9 cellular contexts compared by ENCODE assay signal in the genomic region with DNA sequence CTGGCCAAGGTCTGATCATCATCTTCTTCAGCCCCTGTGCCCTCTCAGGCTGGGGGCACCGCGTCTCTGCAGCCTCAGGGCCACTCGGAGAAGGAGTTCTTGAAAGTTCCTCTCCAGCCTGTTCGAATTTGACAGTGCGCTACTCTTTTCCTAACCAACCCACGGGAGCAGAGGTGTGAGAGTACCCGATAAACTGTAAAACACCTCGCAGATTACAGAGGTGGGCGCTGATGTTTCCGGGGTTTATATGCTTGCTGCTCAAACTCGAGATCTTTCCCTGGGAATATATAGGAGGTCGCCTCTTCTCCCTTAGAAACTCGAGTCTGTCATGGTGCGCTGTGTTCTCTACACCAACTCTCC. TPM values are rescaled to one million over a fixed set of nuclear protein-coding genes. Genes with fewer than 3 reads are reported as not detected.
A peak's percentile ranks its signal among the peaks of the same experiment; 100 is the strongest.
DNase-seq lines count a peak whose midpoint lies in the region; ATAC-seq and TF ChIP-seq lines count a peak whose summit lies in the region.
"Had no signal": no experiment of that assay in that cellular context is flagged by ENCODE, and none has a peak within 500 bp of the region (broad histone marks: within the 10 kb centered on the region; RNA-seq: fewer than 3 reads in every experiment).

No MANE protein-coding gene starts in this region.

- H3K9ac ChIP-seq in rectal smooth muscle tissue (ENCODE audit: low read length): peak overlapping the region; percentile 87

- H3K27ac ChIP-seq in DOHH2 (ENCODE audit: low read depth, low read length) (peak overlapping the region; percentile 79), HEK293 (ENCODE audit: extremely low read depth, low read depth, low read length) (peak overlapping the region; percentile 73), rectal smooth muscle tissue (ENCODE audit: low read depth, low read length) (peak overlapping the region; percentile 96)

- H3K36me3 ChIP-seq in DOHH2 (ENCODE audit: control insufficient read depth, low read length) (peaks cover 37% of the 10 kb centered on the region), HEK293 (ENCODE audit: control insufficient read depth in 2 of 2, insufficient read depth in 1 of 2, low read length in 2 of 2) (peaks cover 7 to 40% of the 10 kb centered on the region in 2 experiments), rectal smooth muscle tissue (ENCODE audit: control insufficient read depth, insufficient read depth, low read length) (peaks cover 6% of the 10 kb centered on the region)

- POLR2A ChIA-PET in HEK293 (lab: Yijun Ruan, JAX): interaction anchor here (0.8 to 2.5 kb wide), 13 partner anchors 10 to 447 kb away, joined by 3 to 35 read pairs (median 4); partner anchors contain the start of genes ADM and EIF4G2

- peaks cover 27% of the 10 kb centered on the region for H3K79me2 ChIP-seq in DOHH2 (ENCODE audit: control insufficient read depth, low read length)

- H4K20me1 ChIP-seq in DOHH2 (ENCODE audit: control insufficient read depth, insufficient read depth, low read depth, low read length): no peaks in the 10 kb centered on the region

- intact Hi-C loops in Right ventricle myocardium superior (cut with DNase I): no loop called here

- CTCF ChIA-PET in HEK293 (lab: Yijun Ruan, JAX): interaction anchor here (1.0 to 1.4 kb wide), 2 partner anchors 14 to 19 kb away, joined by 3 to 4 read pairs; no protein-coding TSS in a partner anchor

- no peak for DNase-seq in Right ventricle myocardium superior
- no peak for DNase-seq in MV-4-11 (lab: John Stamatoyannopoulos, UW)
- DNase-seq in amniotic stem cell (lab: John Stamatoyannopoulos, UW): no peak
- DNase-seq in NOMO-1 treated with dmso at 0.1 percent for 144 hours (lab: John Stamatoyannopoulos, UW; ENCODE audit: unreplicated experiment): no peak

- peak overlapping the region; percentile 88 for H3K4me2 ChIP-seq in DOHH2 (ENCODE audit: low read length)

- peaks cover 14% of the 10 kb centered on the region for H3F3A ChIP-seq in DOHH2 (ENCODE audit: control insufficient read depth, insufficient read depth)

- TF ChIP-seq CTCF in DOHH2 (IDR thresholded peaks at IDR 0.05; ENCODE audit: low read depth, low read length, poor library complexity, severe bottlenecking) (no peak), HEK293 (tag by site-specific recombination; IDR thresholded peaks at IDR 0.05) (no peak), WI38 (IDR thresholded peaks at IDR 0.05; ENCODE audit: low read depth, low read length) (no peak)

- ATAC-seq in Right ventricle myocardium superior (ENCODE audit: poor library complexity): peak; percentile 30

- H3K9me3 ChIP-seq in DOHH2 (ENCODE audit: control insufficient read depth, insufficient read depth, low read length) (no peaks in the 10 kb centered on the region), HEK293 (ENCODE audit: control insufficient read depth, insufficient read depth, low read depth, low read length) (no peaks in the 10 kb centered on the region)

- peaks cover 14% of the 10 kb centered on the region for H3K4me1 ChIP-seq in DOHH2 (ENCODE audit: control insufficient read depth, low read length)
- no peaks in the 10 kb centered on the region for H3K4me1 ChIP-seq in HEK293 (ENCODE audit: control insufficient read depth, insufficient read depth, low read length)
- H3K4me1 ChIP-seq in rectal smooth muscle tissue (ENCODE audit: control insufficient read depth, insufficient read depth, low read length): no peaks in the 10 kb centered on the region

- H3K9me2 ChIP-seq in DOHH2 (replicated peaks; ENCODE audit: control insufficient read depth, low read length): no peaks in the 10 kb centered on the region

- H3K27me3 ChIP-seq in DOHH2 (ENCODE audit: control insufficient read depth, low read length): no peaks in the 10 kb centered on the region
- no peaks in the 10 kb centered on the region for H3K27me3 ChIP-seq in rectal smooth muscle tissue (ENCODE audit: control insufficient read depth, insufficient read depth, low read length)

- peak overlapping the region; percentile 100 for H3K4me3 ChIP-seq in DOHH2 (ENCODE audit: low read length)
- peak overlapping the region; percentile 70 for H3K4me3 ChIP-seq in HEK293 (ENCODE audit: low read depth, low read length)
- peak overlapping the region; percentile 97 for H3K4me3 ChIP-seq in WI38 (ENCODE audit: low read depth, low read length)
- peak overlapping the region; percentile 85 for H3K4me3 ChIP-seq in rectal smooth muscle tissue (ENCODE audit: low read length)

TF ChIP-seq in HEK293, 187 proteins besides CTCF, POLR2A, EP300 and RAD21 (continues in another document):
- TF ChIP-seq ZNF701 (tag by site-specific recombination; IDR thresholded peaks at IDR 0.05) (no peak), ZNF585B (tag by site-specific recombination; IDR thresholded peaks at IDR 0.05) (no peak), ZNF169 (tag by site-specific recombination; IDR thresholded peaks at IDR 0.05) (no peak), ZNF362 (tag by site-specific recombination; IDR thresholded peaks at IDR 0.05) (no peak), ZSCAN16 (tag by site-specific recombination; IDR thresholded peaks at IDR 0.05) (no peak), HOXD13 (CRISPR knock-in tag; IDR thresholded peaks at IDR 0.05; ENCODE audit: borderline replicate concordance) (no peak), ZNF488 (tag by site-specific recombination; IDR thresholded peaks at IDR 0.05) (no peak), ZNF596 (tag by site-specific recombination; IDR thresholded peaks at IDR 0.05) (no peak), ZNF24 (tag by site-specific recombination; IDR thresholded peaks at IDR 0.05) (no peak), ZBTB11 (tag by site-specific recombination; conservative IDR thresholded peaks at IDR 0.05; ENCODE audit: low read depth) (no peak), ZNF623 (tag by site-specific recombination; IDR thresholded peaks at IDR 0.05) (no peak), GFI1B (tag by site-specific recombination; IDR thresholded peaks at IDR 0.05) (no peak), ZSCAN23 (tag by site-specific recombination; IDR thresholded peaks at IDR 0.05) (no peak), PRDM1 (tag by site-specific recombination; IDR thresholded peaks at IDR 0.05) (no peak)
- TF ChIP-seq, protein P1, sequence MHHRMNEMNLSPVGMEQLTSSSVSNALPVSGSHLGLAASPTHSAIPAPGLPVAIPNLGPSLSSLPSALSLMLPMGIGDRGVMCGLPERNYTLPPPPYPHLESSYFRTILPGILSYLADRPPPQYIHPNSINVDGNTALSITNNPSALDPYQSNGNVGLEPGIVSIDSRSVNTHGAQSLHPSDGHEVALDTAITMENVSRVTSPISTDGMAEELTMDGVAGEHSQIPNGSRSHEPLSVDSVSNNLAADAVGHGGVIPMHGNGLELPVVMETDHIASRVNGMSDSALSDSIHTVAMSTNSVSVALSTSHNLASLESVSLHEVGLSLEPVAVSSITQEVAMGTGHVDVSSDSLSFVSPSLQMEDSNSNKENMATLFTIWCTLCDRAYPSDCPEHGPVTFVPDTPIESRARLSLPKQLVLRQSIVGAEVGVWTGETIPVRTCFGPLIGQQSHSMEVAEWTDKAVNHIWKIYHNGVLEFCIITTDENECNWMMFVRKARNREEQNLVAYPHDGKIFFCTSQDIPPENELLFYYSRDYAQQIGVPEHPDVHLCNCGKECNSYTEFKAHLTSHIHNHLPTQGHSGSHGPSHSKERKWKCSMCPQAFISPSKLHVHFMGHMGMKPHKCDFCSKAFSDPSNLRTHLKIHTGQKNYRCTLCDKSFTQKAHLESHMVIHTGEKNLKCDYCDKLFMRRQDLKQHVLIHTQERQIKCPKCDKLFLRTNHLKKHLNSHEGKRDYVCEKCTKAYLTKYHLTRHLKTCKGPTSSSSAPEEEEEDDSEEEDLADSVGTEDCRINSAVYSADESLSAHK (tag by site-specific recombination; IDR thresholded peaks at IDR 0.05): no peak

RNA-seq across cellular contexts. Expression of gene CTR9, which starts 0.5 kb away (rescaled TPM):
- total RNA-seq in Right ventricle myocardium superior: 21.3 TPM

RNA-seq across cellular contexts. Expression of gene EIF4G2, which starts 57.2 kb away (rescaled TPM):
- 714 TPM for total RNA-seq in Right ventricle myocardium superior

RNA-seq across cellular contexts. Expression of gene IRAG1, which starts 58.0 kb away (rescaled TPM):
- total RNA-seq in Right ventricle myocardium superior: 4.5 TPM
- total RNA-seq: T-helper 1 cell treated with Interleukin-12 subunit alpha and Interleukin-12 subunit beta and Interleukin-4 antibody, amounts not matched to agents 30 ng/mL and 1 ng/mL, for 36 hours had no signal
